ENCODE assay signal across 35 cellular contexts in the genomic region with DNA sequence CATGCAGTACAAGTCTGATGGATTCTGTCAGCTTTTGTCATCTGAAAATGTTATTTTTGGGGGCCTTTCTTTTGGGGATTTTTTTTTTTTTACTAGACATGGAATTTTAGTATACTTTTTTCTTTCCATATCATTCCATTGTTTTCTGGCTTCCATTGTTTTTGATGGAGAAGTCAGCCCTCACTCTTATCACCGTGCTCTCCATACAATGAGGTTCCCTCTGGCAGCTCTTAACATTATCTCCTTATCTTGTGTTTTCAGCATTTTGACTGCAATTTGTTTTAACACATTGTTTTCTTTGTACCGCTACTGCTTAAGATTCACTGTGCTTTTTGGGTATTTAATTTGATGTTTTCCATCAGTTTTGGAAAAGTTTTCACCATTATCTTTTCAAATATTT.
"Had no signal": no experiment of that assay in that cellular context is flagged by ENCODE, and none has a peak within 500 bp of the region (broad histone marks: within the 10 kb centered on the region; RNA-seq: fewer than 3 reads in every experiment).

No MANE protein-coding gene starts in this region.

- H3K27me3 ChIP-seq: adrenal gland, body of pancreas, brain microvascular endothelial cell, breast epithelium had no signal

- ATAC-seq: activated CD8-positive, alpha-beta T cell treated with anti-CD3 and anti-CD28 coated beads for 36 hours; activated naive CD4-positive, alpha-beta T cell treated with anti-CD3 and anti-CD28 coated beads, Interleukin-2, amount 50 U/mL, for 72 hours; activated T-cell treated with anti-CD3 and anti-CD28 coated beads, Interleukin-2, amount 50 U/mL, for 4 hours; activated T-cell treated with anti-CD3 and anti-CD28 coated beads, Interleukin-2, amount 50 U/mL, for 72 hours; activated T-helper 17 cell treated with anti-CD3 and anti-CD28 coated beads, Interleukin-2, amount 50 U/mL, for 72 hours; body of pancreas had no signal

- H3K4me1 ChIP-seq: adrenal gland, body of pancreas, breast epithelium had no signal

- H3K4me3 Mint-ChIP-seq: activated B cell treated with CpG ODN at 0.5 μM for 24 hours; activated CD4-positive, alpha-beta memory T cell treated with anti-CD3 and anti-CD28 coated beads for 36 hours; activated CD4-positive, alpha-beta T cell treated with anti-CD3 and anti-CD28 coated beads, Interleukin-2, amount 10 ng/mL, durations not matched to agents 24 days and 14 days; activated CD8-positive, alpha-beta T cell treated with anti-CD3 and anti-CD28 coated beads for 36 hours; activated naive CD4-positive, alpha-beta T cell treated with anti-CD3 and anti-CD28 coated beads for 36 hours; activated naive CD8-positive, alpha-beta T cell treated with anti-CD3 and anti-CD28 coated beads for 36 hours; activated T-cell treated with anti-CD3 and anti-CD28 coated beads, Interleukin-2, amount 50 U/mL, for 4 hours; activated T-cell treated with anti-CD3 and anti-CD28 coated beads, Interleukin-2, amount 50 U/mL, for 72 hours; activated T-helper 1 cell treated with anti-CD3 and anti-CD28 coated beads, Interleukin-12 subunit alpha, Interleukin-12 subunit beta, Interleukin-2, Interleukin-4 antibody, amounts not matched to agents 30 ng/mL and 10 ng/mL and 1 ng/mL, durations not matched to agents 14 hours and 24 hours and 36 hours; activated T-helper 17 cell treated with anti-CD3 and anti-CD28 coated beads, Interleukin-2, amount 50 U/mL, for 72 hours; T-helper 1 cell treated with Interleukin-12 subunit alpha and Interleukin-12 subunit beta and Interleukin-4 antibody, amounts not matched to agents 30 μg/mL and 1 μg/mL, for 36 hours; T-helper 2 cell treated with Interferon-gamma antibody and Interleukin-4, amounts not matched to agents 5 μg/mL and 100 μg/mL, for 36 hours had no signal

- H3K27ac ChIP-seq: adrenal gland, body of pancreas, brain microvascular endothelial cell, breast epithelium, WERI-Rb-1 had no signal

- H3K27me3 Mint-ChIP-seq: activated B cell treated with CpG ODN at 0.5 μM for 24 hours; activated CD4-positive, alpha-beta memory T cell treated with anti-CD3 and anti-CD28 coated beads for 36 hours; activated CD4-positive, alpha-beta T cell treated with anti-CD3 and anti-CD28 coated beads, Interleukin-2, amount 10 ng/mL, durations not matched to agents 24 days and 14 days; activated naive CD8-positive, alpha-beta T cell treated with anti-CD3 and anti-CD28 coated beads for 36 hours; activated T-helper 17 cell treated with anti-CD3 and anti-CD28 coated beads, Interleukin-2, amount 50 U/mL, for 72 hours had no signal

- H3K27ac Mint-ChIP-seq: activated B cell treated with CpG ODN at 0.5 μM for 24 hours; activated CD4-positive, alpha-beta memory T cell treated with anti-CD3 and anti-CD28 coated beads for 36 hours; activated CD4-positive, alpha-beta T cell treated with anti-CD3 and anti-CD28 coated beads, Interleukin-2, amount 10 ng/mL, durations not matched to agents 24 days and 14 days; activated CD8-positive, alpha-beta T cell treated with anti-CD3 and anti-CD28 coated beads for 36 hours; activated naive CD4-positive, alpha-beta T cell treated with anti-CD3 and anti-CD28 coated beads for 36 hours; activated naive CD4-positive, alpha-beta T cell treated with anti-CD3 and anti-CD28 coated beads, Interleukin-2, amount 50 U/mL, for 72 hours; activated naive CD8-positive, alpha-beta T cell treated with anti-CD3 and anti-CD28 coated beads for 36 hours; activated T-cell treated with anti-CD3 and anti-CD28 coated beads, Interleukin-2, amount 50 U/mL, for 72 hours; activated T-helper 1 cell treated with anti-CD3 and anti-CD28 coated beads, Interleukin-12 subunit alpha, Interleukin-12 subunit beta, Interleukin-2, Interleukin-4 antibody, amounts not matched to agents 30 ng/mL and 10 ng/mL and 1 ng/mL, durations not matched to agents 14 hours and 24 hours and 36 hours; activated T-helper 17 cell treated with anti-CD3 and anti-CD28 coated beads, Interleukin-2, amount 50 U/mL, for 72 hours; T-helper 1 cell treated with Interleukin-12 subunit alpha and Interleukin-12 subunit beta and Interleukin-4 antibody, amounts not matched to agents 30 μg/mL and 1 μg/mL, for 36 hours; T-helper 2 cell treated with Interferon-gamma antibody and Interleukin-4, amounts not matched to agents 5 μg/mL and 100 μg/mL, for 36 hours had no signal

- H3K9me3 ChIP-seq: adrenal gland, body of pancreas, breast epithelium had no signal

- H3K9me3 Mint-ChIP-seq: activated CD4-positive, alpha-beta memory T cell treated with anti-CD3 and anti-CD28 coated beads for 36 hours; activated CD4-positive, alpha-beta T cell treated with anti-CD3 and anti-CD28 coated beads, Interleukin-2, amount 10 ng/mL, durations not matched to agents 24 days and 14 days; activated naive CD4-positive, alpha-beta T cell treated with anti-CD3 and anti-CD28 coated beads for 36 hours; activated naive CD4-positive, alpha-beta T cell treated with anti-CD3 and anti-CD28 coated beads, Interleukin-2, amount 50 U/mL, for 72 hours; activated naive CD8-positive, alpha-beta T cell treated with anti-CD3 and anti-CD28 coated beads for 36 hours; activated T-cell treated with anti-CD3 and anti-CD28 coated beads, Interleukin-2, amount 50 U/mL, for 4 hours; activated T-helper 1 cell treated with anti-CD3 and anti-CD28 coated beads, Interleukin-12 subunit alpha, Interleukin-12 subunit beta, Interleukin-2, Interleukin-4 antibody, amounts not matched to agents 30 ng/mL and 10 ng/mL and 1 ng/mL, durations not matched to agents 14 hours and 24 hours and 36 hours; T-helper 1 cell treated with Interleukin-12 subunit alpha and Interleukin-12 subunit beta and Interleukin-4 antibody, amounts not matched to agents 30 μg/mL and 1 μg/mL, for 36 hours; T-helper 2 cell treated with Interferon-gamma antibody and Interleukin-4, amounts not matched to agents 5 μg/mL and 100 μg/mL, for 36 hours had no signal

- H3K4me1 Mint-ChIP-seq: activated B cell treated with CpG ODN at 0.5 μM for 24 hours; activated CD4-positive, alpha-beta T cell treated with anti-CD3 and anti-CD28 coated beads, Interleukin-2, amount 10 ng/mL, durations not matched to agents 24 days and 14 days; activated naive CD8-positive, alpha-beta T cell treated with anti-CD3 and anti-CD28 coated beads for 36 hours; activated T-helper 17 cell treated with anti-CD3 and anti-CD28 coated beads, Interleukin-2, amount 50 U/mL, for 72 hours had no signal

- H3K36me3 Mint-ChIP-seq: activated CD4-positive, alpha-beta memory T cell treated with anti-CD3 and anti-CD28 coated beads for 36 hours; activated naive CD4-positive, alpha-beta T cell treated with anti-CD3 and anti-CD28 coated beads, Interleukin-2, amount 50 U/mL, for 72 hours; activated naive CD8-positive, alpha-beta T cell treated with anti-CD3 and anti-CD28 coated beads for 36 hours had no signal

- DNase-seq: activated B cell treated with CpG ODN at 0.5 μM for 24 hours; activated CD4-positive, alpha-beta memory T cell treated with anti-CD3 and anti-CD28 coated beads for 36 hours; activated CD4-positive, alpha-beta T cell treated with anti-CD3 and anti-CD28 coated beads for 4 hours; activated CD4-positive, alpha-beta T cell treated with anti-CD3 and anti-CD28 coated beads, Interleukin-2, amount 10 ng/mL, durations not matched to agents 24 days and 14 days; activated CD4-positive, alpha-beta T cell treated with anti-CD3 and anti-CD28 coated beads, Interleukin-2, amount 50 U/mL, for 1 hour; activated CD4-positive, alpha-beta T cell treated with anti-CD3 and anti-CD28 coated beads, Interleukin-2, amount 50 U/mL, for 4 hours; activated CD4-positive, CD25-positive, alpha-beta regulatory T cell treated with anti-CD3 and anti-CD28 coated beads, Interleukin-2, amount 50 U/mL, for 72 hours; activated CD8-positive, alpha-beta memory T cell treated with anti-CD3 and anti-CD28 coated beads, Interleukin-2, amount 50 U/mL, for 4 hours; activated CD8-positive, alpha-beta T cell treated with anti-CD3 and anti-CD28 coated beads for 36 hours; activated effector memory CD4-positive, alpha-beta T cell treated with anti-CD3 and anti-CD28 coated beads, Interleukin-2, amount 50 U/mL, for 16 hours; activated gamma-delta T cell treated with Interleukin-2 at 50 U/mL for 16 hours; activated naive CD4-positive, alpha-beta T cell; activated naive CD4-positive, alpha-beta T cell treated with anti-CD3 and anti-CD28 coated beads for 36 hours; activated naive CD4-positive, alpha-beta T cell treated with anti-CD3 and anti-CD28 coated beads, Interleukin-2, amount 50 U/mL, for 16 hours; activated naive CD8-positive, alpha-beta T cell treated with anti-CD3 and anti-CD28 coated beads for 36 hours; activated T-cell treated with anti-CD3 and anti-CD28 coated beads for 4 hours; activated T-cell treated with anti-CD3 and anti-CD28 coated beads, Interleukin-2, amount 50 U/mL, for 1 hour; activated T-cell treated with anti-CD3 and anti-CD28 coated beads, Interleukin-2, amount 50 U/mL, for 4 hours; activated T-cell treated with anti-CD3 and anti-CD28 coated beads, Interleukin-2, amount 50 U/mL, for 72 hours; adrenal gland; amniotic stem cell; aorta; body of pancreas; brain microvascular endothelial cell; central memory CD4-positive, alpha-beta T cell; T-helper 1 cell; T-helper 2 cell; T-helper 9 cell; WERI-Rb-1 had no signal

- H3K4me3 ChIP-seq: adrenal gland, body of pancreas, breast epithelium had no signal

- H3K36me3 ChIP-seq: adrenal gland, brain microvascular endothelial cell, breast epithelium, WERI-Rb-1 had no signal
